16 cellular contexts compared by ENCODE assay signal in the genomic region with DNA sequence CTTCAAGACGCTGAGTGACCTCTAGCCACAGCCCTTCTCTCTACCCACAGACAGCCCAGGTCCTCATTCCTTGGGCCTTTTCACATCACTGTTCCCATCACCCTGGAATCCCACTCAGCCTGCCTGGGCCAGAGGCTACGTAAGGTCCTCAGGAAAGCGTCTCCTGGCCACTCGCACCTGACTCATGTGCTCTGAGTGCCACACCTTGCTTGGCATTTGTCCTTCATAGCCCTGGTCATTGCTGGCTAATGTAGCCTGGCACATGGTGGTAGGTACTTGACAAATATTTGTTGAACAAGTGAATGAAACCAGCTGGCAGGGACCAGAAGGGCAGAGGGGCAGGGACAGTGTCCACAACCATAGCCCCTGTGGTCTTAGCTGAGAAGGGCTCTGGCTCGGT. TPM values are rescaled to one million over a fixed set of nuclear protein-coding genes. Genes with fewer than 3 reads are reported as not detected.
DNase-seq lines count a peak whose midpoint lies in the region; ATAC-seq, FAIRE-seq and TF ChIP-seq lines count a peak whose summit lies in the region.
"Had no signal": no experiment of that assay in that cellular context is flagged by ENCODE, and none has a peak within 500 bp of the region (broad histone marks: within the 10 kb centered on the region; RNA-seq: fewer than 3 reads in every experiment).

No MANE protein-coding gene starts in this region.

- peak; percentile 61 for ATAC-seq in PC-3
- ATAC-seq in stimulated activated effector memory CD8-positive, alpha-beta T cell treated with anti-CD3 and anti-CD28 coated beads, Interleukin-12 subunit alpha, Interleukin-12 subunit beta, amount 100 ng/mL, for 72 hours = no peak

- WGBS in esophagus squamous epithelium, 2 donors = 75 to 88% methylated on average over 5 of the region's 5 CpGs

- POLR2A ChIA-PET in PC-3 (lab: Charles Lee; ENCODE audit: unreplicated experiment) = interaction anchor here (1.0 to 1.5 kb wide), 2 partner anchors 10 to 27 kb away, joined by 4 to 10 read pairs; no protein-coding TSS in a partner anchor

- intact Hi-C loops in PC-3 (cut with micrococcal nuclease) (loop anchor here (2.0 kb wide), 1 partner anchor 13 kb away; no protein-coding TSS in a partner anchor), esophagus squamous epithelium (cut with DNase I) (no loop called here)

- FAIRE-seq in GM12892 (lab: Jason Lieb, UNC) = no peak
- FAIRE-seq: endothelial cell of umbilical vein had no signal

- H3K9me3 ChIP-seq in PC-3 (ENCODE audit: low read length) = no peaks in the 10 kb centered on the region
- H3K9me3 ChIP-seq in esophagus squamous epithelium = no peaks in the 10 kb centered on the region

- no peak overlapping the region for H2AFZ ChIP-seq in PC-3 (ENCODE audit: low read length)

- H3K9me3 Mint-ChIP-seq in activated T-cell treated with anti-CD3 and anti-CD28 coated beads, Interleukin-2, amount 50 U/mL, for 24 hours = no peaks in the 10 kb centered on the region
- H3K9me3 Mint-ChIP-seq in stimulated activated effector memory CD8-positive, alpha-beta T cell treated with anti-CD3 and anti-CD28 coated beads, Interleukin-12 subunit alpha, Interleukin-12 subunit beta, amount 100 ng/mL, for 72 hours = no peaks in the 10 kb centered on the region

- H3K27me3 Mint-ChIP-seq in activated T-cell treated with anti-CD3 and anti-CD28 coated beads, Interleukin-2, amount 50 U/mL, for 24 hours = no peaks in the 10 kb centered on the region
- H3K27me3 Mint-ChIP-seq: activated naive CD8-positive, alpha-beta T cell had no signal

- H3K36me3 ChIP-seq in PC-3 (ENCODE audit: low read depth, low read length) = peaks cover 12% of the 10 kb centered on the region; the same call in 1 of the 2 replicates
- peaks cover 0 to 16% (median 0%) of the 10 kb centered on the region in 3 donors for H3K36me3 ChIP-seq in esophagus squamous epithelium

- H3K4me2 ChIP-seq in PC-3 (ENCODE audit: low read length) = peak overlapping the region; percentile 65

- H3F3A ChIP-seq in PC-3 (ENCODE audit: low read length, unreplicated experiment) = peaks cover 7% of the 10 kb centered on the region

- no peaks in the 10 kb centered on the region for H4K20me1 ChIP-seq in PC-3 (ENCODE audit: low read length)

- peak overlapping the region; percentile 94 for H3K9ac ChIP-seq in PC-3 (ENCODE audit: low read length)

- in situ Hi-C loops in GM13977 (cut with MboI; ENCODE audit: low pct_unique_long_range_greater_than_20kb, low sequenced_read_pairs, unreplicated experiment) = no loop called here

- DNase-seq in activated T-cell treated with anti-CD3 and anti-CD28 coated beads, Interleukin-2, amount 50 U/mL, for 24 hours = no peak
- no peak for DNase-seq in activated T-cell treated with anti-CD3 and anti-CD28 coated beads, Interleukin-2, amount 50 U/mL, for 1 hour
- DNase-seq in PC-3 (peak; percentile 94), esophagus squamous epithelium (lab: John Stamatoyannopoulos, UW) (no peak), GM13977 (ENCODE audit: low spot score) (no peak), GM12892 (ENCODE audit: insufficient read length) (no peak), middle frontal gyrus (ENCODE audit: extremely low spot score, low spot score) (no peak)
- no peak for DNase-seq in stimulated activated effector memory CD8-positive, alpha-beta T cell treated with anti-CD3 and anti-CD28 coated beads, Interleukin-12 subunit alpha, Interleukin-12 subunit beta, amount 100 ng/mL, for 72 hours (ENCODE audit: low spot score in 2 of 2)
- DNase-seq: DMS 273 treated with DMSO at 0.1 percent for 48 hours; glutamatergic neuron; left cardiac atrium; NCI-H2107; SHP77 treated with DMSO at 0.1 percent for 48 hours; stimulated activated naive CD8-positive, alpha-beta T cell treated with anti-CD3 and anti-CD28 coated beads, Interleukin-15, Interleukin-2, amounts not matched to agents 100 U/mL and 50 U/mL, for 24 hours had no signal

- H3K27ac ChIP-seq in PC-3 (ENCODE audit: low read length) (peak overlapping the region; percentile 98), esophagus squamous epithelium (peak overlapping the region in 3 of 4 donors; percentile 36 to 63 (median 44))

- TSS peak; percentile 85 for BruUV-seq in PC-3 (replicated peaks; lab: Mats Ljungman, UMichigan)

- H3K36me3 Mint-ChIP-seq in activated T-cell treated with anti-CD3 and anti-CD28 coated beads, Interleukin-2, amount 50 U/mL, for 24 hours (ENCODE audit: low read depth) = peaks cover 7% of the 10 kb centered on the region
- H3K36me3 Mint-ChIP-seq in stimulated activated effector memory CD8-positive, alpha-beta T cell treated with anti-CD3 and anti-CD28 coated beads, Interleukin-12 subunit alpha, Interleukin-12 subunit beta, amount 100 ng/mL, for 72 hours = no peaks in the 10 kb centered on the region

- H3K4me1 Mint-ChIP-seq in activated T-cell treated with anti-CD3 and anti-CD28 coated beads, Interleukin-2, amount 50 U/mL, for 24 hours (ENCODE audit: low read depth) = peaks cover 31% of the 10 kb centered on the region
- H3K4me1 Mint-ChIP-seq in stimulated activated effector memory CD8-positive, alpha-beta T cell treated with anti-CD3 and anti-CD28 coated beads, Interleukin-12 subunit alpha, Interleukin-12 subunit beta, amount 100 ng/mL, for 72 hours = peaks cover 50% of the 10 kb centered on the region

- H3K27me3 ChIP-seq in PC-3 (ENCODE audit: low read length) (no peaks in the 10 kb centered on the region), esophagus squamous epithelium (no peaks in the 10 kb centered on the region)

- peaks cover 52% of the 10 kb centered on the region for H3K4me1 ChIP-seq in PC-3 (ENCODE audit: insufficient read depth, low read length)
- peaks cover 0 to 33% (median 0%) of the 10 kb centered on the region in 3 donors for H3K4me1 ChIP-seq in esophagus squamous epithelium

- H3K4me3 ChIP-seq in PC-3 (ENCODE audit: low read length) (peak overlapping the region; percentile 10; the same call in 1 of the 2 replicates), esophagus squamous epithelium (no peak overlapping the region)

- TF ChIP-seq CTCF in PC-3 (conservative IDR thresholded peaks at IDR 0.05; ENCODE audit: low read depth, low read length) = no peak
- no peak for TF ChIP-seq CTCF in esophagus squamous epithelium (IDR thresholded peaks at IDR 0.05)
- no peak for TF ChIP-seq CTCF in GM13977 (IDR thresholded peaks at IDR 0.05; ENCODE audit: extremely low read depth, insufficient read depth, missing control alignments)

- peaks cover 47% of the 10 kb centered on the region for H3K79me2 ChIP-seq in PC-3 (ENCODE audit: low read length)

- CTCF ChIA-PET in PC-3 (lab: Charles Lee) = interaction anchor here (0.8 to 1.6 kb wide), 3 partner anchors 14 to 59 kb away, joined by 3 to 11 read pairs (median 3); no protein-coding TSS in a partner anchor

- H3K27ac Mint-ChIP-seq in activated T-cell treated with anti-CD3 and anti-CD28 coated beads, Interleukin-2, amount 50 U/mL, for 24 hours = peak overlapping the region; percentile 35
- H3K27ac Mint-ChIP-seq in stimulated activated effector memory CD8-positive, alpha-beta T cell treated with anti-CD3 and anti-CD28 coated beads, Interleukin-12 subunit alpha, Interleukin-12 subunit beta, amount 100 ng/mL, for 72 hours = peak overlapping the region; percentile 83

- H3K4me3 Mint-ChIP-seq in activated T-cell treated with anti-CD3 and anti-CD28 coated beads, Interleukin-2, amount 50 U/mL, for 24 hours = no peak overlapping the region
- H3K4me3 Mint-ChIP-seq in stimulated activated effector memory CD8-positive, alpha-beta T cell treated with anti-CD3 and anti-CD28 coated beads, Interleukin-12 subunit alpha, Interleukin-12 subunit beta, amount 100 ng/mL, for 72 hours = peak overlapping the region; percentile 16
- H3K4me3 Mint-ChIP-seq: activated naive CD8-positive, alpha-beta T cell had no signal

- H3K9me2 ChIP-seq in PC-3 (replicated peaks; ENCODE audit: low read length) = no peaks in the 10 kb centered on the region

- no peak for TF ChIP-seq POLR2A in esophagus squamous epithelium (IDR thresholded peaks at IDR 0.05)
- no peak for TF ChIP-seq POLR2A in GM12892 (IDR thresholded peaks at IDR 0.05; ENCODE audit: low read depth, low read length)

RNA-seq across cellular contexts. Expression of gene FANCE, which starts 50.6 kb away (rescaled TPM):
- total RNA-seq in PC-3 (2014; rRNA removed) (13.8 and 18.6 TPM in 2 replicates), esophagus squamous epithelium (10 to 100 TPM in 1 of 4 donors, 1 to 10 TPM in 3; 6.9 to 15.5 (median 8.0) TPM)
- polyA plus RNA-seq in GM12892 (2012; ENCODE audit: missing spikeins) = 6.1 TPM

RNA-seq across cellular contexts. Expression of gene PPARD, which starts 59.2 kb away (rescaled TPM):
- 24.5 and 26.2 TPM in 2 replicates for total RNA-seq in PC-3 (2014; rRNA removed)
- 10 to 100 TPM; 17.0 to 42.8 (median 28.2) TPM for total RNA-seq in esophagus squamous epithelium
- polyA plus RNA-seq in GM12892 (2012; ENCODE audit: missing spikeins) = 7.0 TPM
